Comparison of ENCODE assay signal across 10 cellular contexts in genomic region chr13:51230473-51231105, GRCh38. TPM values are rescaled to one million over a fixed set of nuclear protein-coding genes. Genes with fewer than 3 reads are reported as not detected.
DNase-seq lines count a peak whose midpoint lies in the region; ATAC-seq and TF ChIP-seq lines count a peak whose summit lies in the region.
"Had no signal": no experiment of that assay in that cellular context is flagged by ENCODE, and none has a peak within 500 bp of the region (broad histone marks: within the 10 kb centered on the region; RNA-seq: fewer than 3 reads in every experiment).

No MANE protein-coding gene starts in this region.

- DNase-seq in Ammon's horn (ENCODE audit: low spot score): peak; percentile 69
- DNase-seq in activated T-helper 1 cell treated with anti-CD3 and anti-CD28 coated beads, Interleukin-12 subunit alpha, Interleukin-12 subunit beta, Interleukin-2, Interleukin-4 antibody, amounts not matched to agents 30 ng/mL and 10 ng/mL and 1 ng/mL, durations not matched to agents 14 hours and 24 hours and 36 hours (ENCODE audit: low spot score): no peak
- DNase-seq in cardiac muscle cell (ENCODE audit: low read depth in 1 of 2, low spot score in 1 of 2): peak; percentile 38 to 89
- DNase-seq in pulmonary artery endothelial cell (ENCODE audit: low read depth, low spot score): peak; percentile 29
- no peak for DNase-seq in CD1c-positive myeloid dendritic cell (ENCODE audit: extremely low spot score)
- DNase-seq: Caco-2, NCI-H774 had no signal

- H3K27ac ChIP-seq in cardiac muscle cell: no peak overlapping the region

- peaks cover 30% of the 10 kb centered on the region for H3K27me3 Mint-ChIP-seq in activated T-helper 1 cell treated with anti-CD3 and anti-CD28 coated beads, Interleukin-12 subunit alpha, Interleukin-12 subunit beta, Interleukin-2, Interleukin-4 antibody, amounts not matched to agents 30 ng/mL and 10 ng/mL and 1 ng/mL, durations not matched to agents 14 hours and 24 hours and 36 hours (ENCODE audit: insufficient read depth)

- no peaks in the 10 kb centered on the region for H3K9me3 Mint-ChIP-seq in activated T-helper 1 cell treated with anti-CD3 and anti-CD28 coated beads, Interleukin-12 subunit alpha, Interleukin-12 subunit beta, Interleukin-2, Interleukin-4 antibody, amounts not matched to agents 30 ng/mL and 10 ng/mL and 1 ng/mL, durations not matched to agents 14 hours and 24 hours and 36 hours

- H3K4me1 ChIP-seq in cardiac muscle cell (ENCODE audit: low read depth): no peaks in the 10 kb centered on the region
- H3K4me1 ChIP-seq: Caco-2 had no signal

- H3K4me1 Mint-ChIP-seq in activated T-helper 1 cell treated with anti-CD3 and anti-CD28 coated beads, Interleukin-12 subunit alpha, Interleukin-12 subunit beta, Interleukin-2, Interleukin-4 antibody, amounts not matched to agents 30 ng/mL and 10 ng/mL and 1 ng/mL, durations not matched to agents 14 hours and 24 hours and 36 hours (ENCODE audit: low read depth): peaks cover 10% of the 10 kb centered on the region

- H3K9me3 ChIP-seq in cardiac muscle cell (ENCODE audit: low read depth): no peaks in the 10 kb centered on the region
- H3K9me3 ChIP-seq: Caco-2 had no signal

- no peak overlapping the region for H3K27ac Mint-ChIP-seq in activated T-helper 1 cell treated with anti-CD3 and anti-CD28 coated beads, Interleukin-12 subunit alpha, Interleukin-12 subunit beta, Interleukin-2, Interleukin-4 antibody, amounts not matched to agents 30 ng/mL and 10 ng/mL and 1 ng/mL, durations not matched to agents 14 hours and 24 hours and 36 hours

- ATAC-seq in HG03196 (IDR thresholded peaks at IDR 0.05; ENCODE audit: unreplicated experiment) (no peak), HG03108 (IDR thresholded peaks at IDR 0.05; ENCODE audit: unreplicated experiment) (no peak), GM21423 (IDR thresholded peaks at IDR 0.05; ENCODE audit: unreplicated experiment) (no peak)

- intact Hi-C loops in activated T-helper 1 cell treated with anti-CD3 and anti-CD28 coated beads, Interleukin-12 subunit alpha, Interleukin-12 subunit beta, Interleukin-2, Interleukin-4 antibody, amounts not matched to agents 30 ng/mL and 10 ng/mL and 1 ng/mL, durations not matched to agents 14 hours and 24 hours and 36 hours (cut with micrococcal nuclease): no loop called here

- no peaks in the 10 kb centered on the region for H3K36me3 ChIP-seq in cardiac muscle cell

- peak overlapping the region; percentile 52 for H3K4me3 Mint-ChIP-seq in activated T-helper 1 cell treated with anti-CD3 and anti-CD28 coated beads, Interleukin-12 subunit alpha, Interleukin-12 subunit beta, Interleukin-2, Interleukin-4 antibody, amounts not matched to agents 30 ng/mL and 10 ng/mL and 1 ng/mL, durations not matched to agents 14 hours and 24 hours and 36 hours

- no peak overlapping the region for H3K4me3 ChIP-seq in cardiac muscle cell

- no peak for TF ChIP-seq CTCF in cardiac muscle cell (IDR thresholded peaks at IDR 0.05; ENCODE audit: low read depth, low read length)

- H3K27me3 ChIP-seq in cardiac muscle cell: no peaks in the 10 kb centered on the region

- H3K36me3 Mint-ChIP-seq in activated T-helper 1 cell treated with anti-CD3 and anti-CD28 coated beads, Interleukin-12 subunit alpha, Interleukin-12 subunit beta, Interleukin-2, Interleukin-4 antibody, amounts not matched to agents 30 ng/mL and 10 ng/mL and 1 ng/mL, durations not matched to agents 14 hours and 24 hours and 36 hours (ENCODE audit: low read depth): no peaks in the 10 kb centered on the region

RNA-seq across cellular contexts. Expression of gene FAM124A, which starts 8.4 kb away (rescaled TPM):
- total RNA-seq in activated T-helper 1 cell treated with anti-CD3 and anti-CD28 coated beads, Interleukin-12 subunit alpha, Interleukin-12 subunit beta, Interleukin-2, Interleukin-4 antibody, amounts not matched to agents 30 ng/mL and 10 ng/mL and 1 ng/mL, durations not matched to agents 14 hours and 24 hours and 36 hours: 0.67 and 0.91 TPM in 2 replicates
- total RNA-seq in cardiac muscle cell (0.18 and 0.25 TPM in 2 replicates), pulmonary artery endothelial cell (6.7 and 7.0 TPM in 2 replicates)
- polyA plus RNA-seq in cardiac muscle cell: 0.16 TPM in 1 of 2 replicates, not detected in the other

Comparison
In these comparisons a context has a peak if more than half of its experiments do, and no peak if none do; other contexts are left out.
1. DNase-seq: peak in Ammon's horn (single experiment), cardiac muscle cell (2 of 2) and pulmonary artery endothelial cell (single experiment); none in activated T-helper 1 cell treated with anti-CD3 and anti-CD28 coated beads, Interleukin-12 subunit alpha, Interleukin-12 subunit beta, Interleukin-2, Interleukin-4 antibody, amounts not matched to agents 30 ng/mL and 10 ng/mL and 1 ng/mL, durations not matched to agents 14 hours and 24 hours and 36 hours (single experiment) and CD1c-positive myeloid dendritic cell (single experiment).